In the genomic region with DNA sequence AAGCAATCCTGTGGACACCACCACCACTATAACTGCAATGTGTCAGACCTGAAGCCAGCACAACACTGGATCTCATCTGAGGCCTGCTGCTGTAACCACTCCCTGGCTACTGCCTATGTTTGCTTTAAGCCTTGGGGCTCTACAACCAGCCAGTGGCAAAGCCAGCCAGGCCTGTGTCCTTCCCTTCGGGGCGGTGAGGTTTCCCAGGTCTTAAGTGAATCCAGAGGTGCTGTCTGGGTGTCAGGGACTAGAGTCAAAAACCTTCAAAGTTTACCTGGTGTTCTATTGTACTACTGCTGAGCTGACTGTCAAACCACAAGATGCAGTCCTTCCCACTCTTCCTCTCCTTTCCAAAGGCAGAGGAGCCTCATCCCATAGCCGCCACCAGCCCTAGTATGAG, we compare ENCODE assay signal across 35 cellular contexts.
"Had no signal": no experiment of that assay in that cellular context is flagged by ENCODE, and none has a peak within 500 bp of the region (broad histone marks: within the 10 kb centered on the region; RNA-seq: fewer than 3 reads in every experiment).

No MANE protein-coding gene starts in this region.

- H3K27ac Mint-ChIP-seq: activated B cell treated with CpG ODN at 0.5 μM for 24 hours; activated CD4-positive, alpha-beta memory T cell treated with anti-CD3 and anti-CD28 coated beads for 36 hours; activated CD4-positive, alpha-beta T cell treated with anti-CD3 and anti-CD28 coated beads, Interleukin-2, amount 10 ng/mL, durations not matched to agents 24 days and 14 days; activated CD8-positive, alpha-beta T cell treated with anti-CD3 and anti-CD28 coated beads for 36 hours; activated naive CD4-positive, alpha-beta T cell treated with anti-CD3 and anti-CD28 coated beads for 36 hours; activated naive CD4-positive, alpha-beta T cell treated with anti-CD3 and anti-CD28 coated beads, Interleukin-2, amount 50 U/mL, for 72 hours; activated naive CD8-positive, alpha-beta T cell treated with anti-CD3 and anti-CD28 coated beads for 36 hours; activated T-cell treated with anti-CD3 and anti-CD28 coated beads, Interleukin-2, amount 50 U/mL, for 72 hours; activated T-helper 1 cell treated with anti-CD3 and anti-CD28 coated beads, Interleukin-12 subunit alpha, Interleukin-12 subunit beta, Interleukin-2, Interleukin-4 antibody, amounts not matched to agents 30 ng/mL and 10 ng/mL and 1 ng/mL, durations not matched to agents 14 hours and 24 hours and 36 hours; activated T-helper 17 cell treated with anti-CD3 and anti-CD28 coated beads, Interleukin-2, amount 50 U/mL, for 72 hours; T-helper 1 cell treated with Interleukin-12 subunit alpha and Interleukin-12 subunit beta and Interleukin-4 antibody, amounts not matched to agents 30 μg/mL and 1 μg/mL, for 36 hours; T-helper 2 cell treated with Interferon-gamma antibody and Interleukin-4, amounts not matched to agents 5 μg/mL and 100 μg/mL, for 36 hours had no signal

- H3K4me3 Mint-ChIP-seq: activated B cell treated with CpG ODN at 0.5 μM for 24 hours; activated CD4-positive, alpha-beta memory T cell treated with anti-CD3 and anti-CD28 coated beads for 36 hours; activated CD4-positive, alpha-beta T cell treated with anti-CD3 and anti-CD28 coated beads, Interleukin-2, amount 10 ng/mL, durations not matched to agents 24 days and 14 days; activated CD8-positive, alpha-beta T cell treated with anti-CD3 and anti-CD28 coated beads for 36 hours; activated naive CD4-positive, alpha-beta T cell treated with anti-CD3 and anti-CD28 coated beads for 36 hours; activated naive CD8-positive, alpha-beta T cell treated with anti-CD3 and anti-CD28 coated beads for 36 hours; activated T-cell treated with anti-CD3 and anti-CD28 coated beads, Interleukin-2, amount 50 U/mL, for 4 hours; activated T-cell treated with anti-CD3 and anti-CD28 coated beads, Interleukin-2, amount 50 U/mL, for 72 hours; activated T-helper 1 cell treated with anti-CD3 and anti-CD28 coated beads, Interleukin-12 subunit alpha, Interleukin-12 subunit beta, Interleukin-2, Interleukin-4 antibody, amounts not matched to agents 30 ng/mL and 10 ng/mL and 1 ng/mL, durations not matched to agents 14 hours and 24 hours and 36 hours; activated T-helper 17 cell treated with anti-CD3 and anti-CD28 coated beads, Interleukin-2, amount 50 U/mL, for 72 hours; T-helper 1 cell treated with Interleukin-12 subunit alpha and Interleukin-12 subunit beta and Interleukin-4 antibody, amounts not matched to agents 30 μg/mL and 1 μg/mL, for 36 hours; T-helper 2 cell treated with Interferon-gamma antibody and Interleukin-4, amounts not matched to agents 5 μg/mL and 100 μg/mL, for 36 hours had no signal

- H3K36me3 Mint-ChIP-seq: activated CD4-positive, alpha-beta memory T cell treated with anti-CD3 and anti-CD28 coated beads for 36 hours; activated naive CD4-positive, alpha-beta T cell treated with anti-CD3 and anti-CD28 coated beads, Interleukin-2, amount 50 U/mL, for 72 hours; activated naive CD8-positive, alpha-beta T cell treated with anti-CD3 and anti-CD28 coated beads for 36 hours had no signal

- H3K27me3 Mint-ChIP-seq: activated B cell treated with CpG ODN at 0.5 μM for 24 hours; activated CD4-positive, alpha-beta memory T cell treated with anti-CD3 and anti-CD28 coated beads for 36 hours; activated CD4-positive, alpha-beta T cell treated with anti-CD3 and anti-CD28 coated beads, Interleukin-2, amount 10 ng/mL, durations not matched to agents 24 days and 14 days; activated CD8-positive, alpha-beta T cell treated with anti-CD3 and anti-CD28 coated beads for 36 hours; activated naive CD8-positive, alpha-beta T cell treated with anti-CD3 and anti-CD28 coated beads for 36 hours; activated T-helper 17 cell treated with anti-CD3 and anti-CD28 coated beads, Interleukin-2, amount 50 U/mL, for 72 hours had no signal

- H3K27ac ChIP-seq: adrenal gland, body of pancreas, brain microvascular endothelial cell, breast epithelium, VCaP had no signal

- DNase-seq: activated B cell treated with CpG ODN at 0.5 μM for 24 hours; activated CD4-positive, alpha-beta memory T cell treated with anti-CD3 and anti-CD28 coated beads for 36 hours; activated CD4-positive, alpha-beta T cell treated with anti-CD3 and anti-CD28 coated beads for 4 hours; activated CD4-positive, alpha-beta T cell treated with anti-CD3 and anti-CD28 coated beads, Interleukin-2, amount 10 ng/mL, durations not matched to agents 24 days and 14 days; activated CD4-positive, alpha-beta T cell treated with anti-CD3 and anti-CD28 coated beads, Interleukin-2, amount 50 U/mL, for 1 hour; activated CD4-positive, alpha-beta T cell treated with anti-CD3 and anti-CD28 coated beads, Interleukin-2, amount 50 U/mL, for 4 hours; activated CD4-positive, CD25-positive, alpha-beta regulatory T cell treated with anti-CD3 and anti-CD28 coated beads, Interleukin-2, amount 50 U/mL, for 72 hours; activated CD8-positive, alpha-beta memory T cell treated with anti-CD3 and anti-CD28 coated beads, Interleukin-2, amount 50 U/mL, for 4 hours; activated CD8-positive, alpha-beta T cell treated with anti-CD3 and anti-CD28 coated beads for 36 hours; activated effector memory CD4-positive, alpha-beta T cell treated with anti-CD3 and anti-CD28 coated beads, Interleukin-2, amount 50 U/mL, for 16 hours; activated gamma-delta T cell treated with Interleukin-2 at 50 U/mL for 16 hours; activated naive CD4-positive, alpha-beta T cell; activated naive CD4-positive, alpha-beta T cell treated with anti-CD3 and anti-CD28 coated beads for 36 hours; activated naive CD4-positive, alpha-beta T cell treated with anti-CD3 and anti-CD28 coated beads, Interleukin-2, amount 50 U/mL, for 16 hours; activated naive CD8-positive, alpha-beta T cell treated with anti-CD3 and anti-CD28 coated beads for 36 hours; activated T-cell treated with anti-CD3 and anti-CD28 coated beads for 4 hours; activated T-cell treated with anti-CD3 and anti-CD28 coated beads, Interleukin-2, amount 50 U/mL, for 1 hour; activated T-cell treated with anti-CD3 and anti-CD28 coated beads, Interleukin-2, amount 50 U/mL, for 4 hours; activated T-cell treated with anti-CD3 and anti-CD28 coated beads, Interleukin-2, amount 50 U/mL, for 72 hours; adrenal gland; amniotic stem cell; aorta; body of pancreas; brain microvascular endothelial cell; central memory CD4-positive, alpha-beta T cell; T-helper 1 cell; T-helper 2 cell; T-helper 9 cell had no signal

- H3K4me1 ChIP-seq: adrenal gland, body of pancreas, breast epithelium had no signal

- H3K36me3 ChIP-seq: adrenal gland, brain microvascular endothelial cell, breast epithelium had no signal

- H3K4me3 ChIP-seq: adrenal gland, body of pancreas, breast epithelium had no signal

- H3K9me3 ChIP-seq: adrenal gland, body of pancreas, breast epithelium had no signal

- H3K9me3 Mint-ChIP-seq: activated B cell treated with CpG ODN at 0.5 μM for 24 hours; activated CD4-positive, alpha-beta memory T cell treated with anti-CD3 and anti-CD28 coated beads for 36 hours; activated CD4-positive, alpha-beta T cell treated with anti-CD3 and anti-CD28 coated beads, Interleukin-2, amount 10 ng/mL, durations not matched to agents 24 days and 14 days; activated CD8-positive, alpha-beta T cell treated with anti-CD3 and anti-CD28 coated beads for 36 hours; activated naive CD4-positive, alpha-beta T cell treated with anti-CD3 and anti-CD28 coated beads, Interleukin-2, amount 50 U/mL, for 72 hours; activated T-cell treated with anti-CD3 and anti-CD28 coated beads, Interleukin-2, amount 50 U/mL, for 4 hours; activated T-helper 1 cell treated with anti-CD3 and anti-CD28 coated beads, Interleukin-12 subunit alpha, Interleukin-12 subunit beta, Interleukin-2, Interleukin-4 antibody, amounts not matched to agents 30 ng/mL and 10 ng/mL and 1 ng/mL, durations not matched to agents 14 hours and 24 hours and 36 hours; activated T-helper 17 cell treated with anti-CD3 and anti-CD28 coated beads, Interleukin-2, amount 50 U/mL, for 72 hours; T-helper 1 cell treated with Interleukin-12 subunit alpha and Interleukin-12 subunit beta and Interleukin-4 antibody, amounts not matched to agents 30 μg/mL and 1 μg/mL, for 36 hours had no signal

- H3K4me1 Mint-ChIP-seq: activated B cell treated with CpG ODN at 0.5 μM for 24 hours; activated CD4-positive, alpha-beta T cell treated with anti-CD3 and anti-CD28 coated beads, Interleukin-2, amount 10 ng/mL, durations not matched to agents 24 days and 14 days; activated naive CD8-positive, alpha-beta T cell treated with anti-CD3 and anti-CD28 coated beads for 36 hours; activated T-helper 17 cell treated with anti-CD3 and anti-CD28 coated beads, Interleukin-2, amount 50 U/mL, for 72 hours had no signal

- H3K27me3 ChIP-seq: adrenal gland, body of pancreas, brain microvascular endothelial cell had no signal
